8 cellular contexts compared by ENCODE assay signal in genomic region chr3:42772670-42773408, GRCh38. TPM values are rescaled to one million over a fixed set of nuclear protein-coding genes. Genes with fewer than 3 reads are reported as not detected.
DNase-seq lines count a peak whose midpoint lies in the region; ATAC-seq and TF ChIP-seq lines count a peak whose summit lies in the region.

A gene with protein sequence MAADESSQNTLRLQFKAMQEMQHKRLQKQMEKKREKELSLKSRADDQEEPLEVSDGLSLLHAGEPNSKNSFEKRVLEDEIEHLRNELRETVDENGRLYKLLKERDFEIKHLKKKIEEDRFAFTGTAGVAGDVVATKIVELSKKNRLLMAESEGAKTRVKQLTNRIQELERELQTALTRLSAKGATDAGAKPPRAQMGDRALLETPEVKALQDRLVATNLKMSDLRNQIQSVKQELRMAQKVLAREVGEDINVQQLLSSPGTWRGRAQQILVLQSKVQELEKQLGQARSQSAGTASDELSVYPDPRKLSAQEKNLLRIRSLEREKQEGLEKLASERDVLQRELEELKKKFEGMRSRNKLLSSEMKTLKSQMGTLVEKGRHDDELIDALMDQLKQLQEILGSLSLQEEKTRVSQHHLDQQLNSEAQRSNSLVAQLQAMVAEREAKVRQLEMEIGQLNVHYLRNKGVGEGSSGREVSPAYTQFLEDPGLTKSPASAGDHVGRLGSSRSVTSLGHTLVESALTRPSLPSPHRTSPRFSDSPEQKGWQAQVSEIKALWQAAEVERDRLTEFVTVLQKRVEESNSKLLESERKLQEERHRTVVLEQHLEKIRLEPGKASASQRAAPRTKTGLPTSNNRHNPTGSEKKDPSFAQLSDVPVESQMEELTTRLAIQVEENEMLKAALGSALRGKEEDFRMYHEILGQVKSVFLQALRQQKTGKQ (minus strand): TSS chr3:42773253. CDS start chr3:42758345, 14,908 bp downstream.

- intact Hi-C loops in colonic mucosa (cut with DNase I): no loop called here

- DNase-seq in A172 (ENCODE audit: low spot score) (peak; percentile 69), NCI-H2227 treated with DMSO at 0.1 percent for 48 hours (lab: John Stamatoyannopoulos, UW) (peak; percentile 83), colonic mucosa (peak; percentile 92)
- peak; percentile 72 to 91 for DNase-seq in activated CD4-positive, alpha-beta T cell treated with anti-CD3 and anti-CD28 coated beads for 24 hours (ENCODE audit: low read depth in 2 of 2)
- DNase-seq in stimulated activated CD4-positive, alpha-beta T cell treated with anti-CD3 and anti-CD28 coated beads, Interleukin-1b, Interleukin-23, amount 100 ng/mL, for 1 hour (ENCODE audit: low read depth in 2 of 2): peak; percentile 42 to 82

- peak; percentile 96 for ATAC-seq in GM18519 (IDR thresholded peaks at IDR 0.05; ENCODE audit: low FRiP score, unreplicated experiment)
- peak; percentile 83 for ATAC-seq in HG03060 (IDR thresholded peaks at IDR 0.05; ENCODE audit: low read depth, unreplicated experiment)

- H3K9ac ChIP-seq in colonic mucosa (ENCODE audit: low read depth in 2 of 2, low read length in 2 of 2): peak within 1 kb of the TSS; percentile 6 to 46

- no peaks in the 10 kb centered on the region for H3K36me3 ChIP-seq in colonic mucosa

- peak within 1 kb of the TSS; percentile 49 for H3K27ac ChIP-seq in colonic mucosa
- H3K27ac ChIP-seq in layer of hippocampus (ENCODE audit: low read depth, low read length): peak within 1 kb of the TSS; percentile 68

- H3K27me3 ChIP-seq in colonic mucosa (no peaks in the 10 kb centered on the region), layer of hippocampus (ENCODE audit: control insufficient read depth, insufficient read depth, low read length) (no peaks in the 10 kb centered on the region)

- peak within 1 kb of the TSS; percentile 44 for H3K4me3 ChIP-seq in colonic mucosa

- no peak for TF ChIP-seq CTCF in colonic mucosa (IDR thresholded peaks at IDR 0.05)

- no peaks in the 10 kb centered on the region for H3K4me1 ChIP-seq in colonic mucosa

- no peaks in the 10 kb centered on the region for H3K9me3 ChIP-seq in colonic mucosa

RNA-seq across cellular contexts. Expression of the gene that starts here (rescaled TPM):
- total RNA-seq in A172 (2014; rRNA removed; shearing (Covaris generic)): 0.02 TPM in 1 of 2 replicates, not detected in the other
- 1 to 10 TPM in 1 of 2 donors, under 1 TPM in 1; 0.93 to 5.3 TPM for total RNA-seq in colonic mucosa

Comparison
In these comparisons a context has a peak if more than half of its experiments do, and no peak if none do; other contexts are left out.
1. Peak in every context shown above with its lines: DNase-seq, ATAC-seq, H3K4me3 ChIP-seq and H3K27ac ChIP-seq.
2. Peak in DNase-seq in A172; RNA of the gene not detected or under 1 TPM.